ENCODE assay signal across 14 cellular contexts in genomic region chr9:133892193-133892920, GRCh38.
DNase-seq lines count a peak whose midpoint lies in the region; ATAC-seq and TF ChIP-seq lines count a peak whose summit lies in the region.
"Had no signal": no experiment of that assay in that cellular context is flagged by ENCODE, and none has a peak within 500 bp of the region (broad histone marks: within the 10 kb centered on the region; RNA-seq: fewer than 3 reads in every experiment).

No MANE protein-coding gene starts in this region.

- peaks cover 2% of the 10 kb centered on the region for H3K36me3 Mint-ChIP-seq in chondrocyte (ENCODE audit: low read depth)

- DNase-seq in HuH-7 (ENCODE audit: low spot score), result peak; percentile 99
- peak; percentile 55 for DNase-seq in NCI-H2196 treated with DMSO at 0.1 percent for 48 hours (lab: John Stamatoyannopoulos, UW; ENCODE audit: unreplicated experiment)
- DNase-seq in chondrocyte (ENCODE audit: low spot score), result no peak
- no peak for DNase-seq in sciatic nerve (ENCODE audit: low spot score)
- DNase-seq in SIG-M5 treated with dmso at 0.1 percent for 504 hours (lab: John Stamatoyannopoulos, UW; ENCODE audit: unreplicated experiment), result no peak
- DNase-seq in breast epithelium (ENCODE audit: low spot score in 2 of 2), result no peak
- no peak for DNase-seq in GM19240 (ENCODE audit: insufficient read length, low spot score)
- DNase-seq: activated CD4-positive, CD25-positive, alpha-beta regulatory T cell; dermis blood vessel endothelial cell; KG1; NCI-H446 had no signal

- H3K4me1 ChIP-seq in breast epithelium, result no peaks in the 10 kb centered on the region

- no peaks in the 10 kb centered on the region for H3K27me3 ChIP-seq in breast epithelium
- H3K27me3 ChIP-seq: right atrium auricular region, SJSA1 had no signal

- TF ChIP-seq CTCF in chondrocyte (IDR thresholded peaks at IDR 0.05) (no peak), breast epithelium (IDR thresholded peaks at IDR 0.05) (no peak)

- intact Hi-C loops in sciatic nerve (cut with DNase I), result no loop called here
- intact Hi-C loops in breast epithelium (cut with DNase I; ENCODE audit: low total_unique reads), result no loop called here

- no peak overlapping the region for H3K27ac ChIP-seq in breast epithelium
- H3K27ac ChIP-seq: right atrium auricular region, SJSA1 had no signal

- H3K36me3 ChIP-seq in breast epithelium, result no peaks in the 10 kb centered on the region
- H3K36me3 ChIP-seq: right atrium auricular region had no signal

- no peaks in the 10 kb centered on the region for H3K27me3 Mint-ChIP-seq in chondrocyte (ENCODE audit: low read depth)

- no peak overlapping the region for H3K4me3 Mint-ChIP-seq in chondrocyte (ENCODE audit: unreplicated experiment)
- H3K4me3 Mint-ChIP-seq: CD14-positive monocyte had no signal

- H3K9me3 ChIP-seq in breast epithelium, result no peaks in the 10 kb centered on the region
- H3K9me3 ChIP-seq: right atrium auricular region, SJSA1 had no signal

- peak; percentile 11 for ATAC-seq in sciatic nerve

- H3K4me3 ChIP-seq in breast epithelium, result no peak overlapping the region
- H3K4me3 ChIP-seq: right atrium auricular region, SJSA1 had no signal

- H3K9me3 Mint-ChIP-seq in chondrocyte (ENCODE audit: low read depth), result no peaks in the 10 kb centered on the region

- H3K4me1 Mint-ChIP-seq in chondrocyte (ENCODE audit: low read depth), result peaks cover 41% of the 10 kb centered on the region
- H3K4me1 Mint-ChIP-seq: CD14-positive monocyte had no signal

- no peak for TF ChIP-seq POLR2A in breast epithelium (IDR thresholded peaks at IDR 0.05)

- H3K27ac Mint-ChIP-seq in chondrocyte (ENCODE audit: unreplicated experiment), result peak overlapping the region; percentile 49

Comparison
In these comparisons a context has a peak if more than half of its experiments do, and no peak if none do; other contexts are left out.
1. DNase-seq: peak in HuH-7 (single experiment) and NCI-H2196 treated with DMSO at 0.1 percent for 48 hours (single experiment); none in chondrocyte (single experiment), sciatic nerve (single experiment), SIG-M5 treated with dmso at 0.1 percent for 504 hours (single experiment), breast epithelium (0 of 2) and GM19240 (single experiment).